In genomic region chr22:29072193-29072978, GRCh38 we compare ENCODE assay signal across 8 cellular contexts. TPM values are rescaled to one million over a fixed set of nuclear protein-coding genes. Genes with fewer than 3 reads are reported as not detected.
DNase-seq lines count a peak whose midpoint lies in the region; ATAC-seq and TF ChIP-seq lines count a peak whose summit lies in the region.

No MANE protein-coding gene starts in this region.

- H3K27ac ChIP-seq in HL-60 (replicated peaks) (no peak overlapping the region), OCI-LY1 (ENCODE audit: low read depth, low read length, poor library complexity, severe bottlenecking) (no peak overlapping the region)

- H3K9me3 ChIP-seq in OCI-LY1 (ENCODE audit: low read length) = no peaks in the 10 kb centered on the region

- CTCF ChIA-PET in BJ (lab: Yijun Ruan, JAX) = interaction anchor here (1.0 kb wide), 1 partner anchor 32 kb away, joined by 3 read pairs; no protein-coding TSS in a partner anchor

- H3K9ac ChIP-seq in OCI-LY1 (ENCODE audit: low read length) = no peak overlapping the region

- H3K36me3 ChIP-seq in BJ (ENCODE audit: control insufficient read depth, insufficient read depth, low read length) = no peaks in the 10 kb centered on the region
- H3K36me3 ChIP-seq in OCI-LY1 (ENCODE audit: insufficient read depth, low read length) = no peaks in the 10 kb centered on the region

- DNase-seq in BJ (ENCODE audit: low read depth) = no peak
- peak in 1 of 2 experiments; percentile 54 for DNase-seq in HL-60 (ENCODE audit: low read depth in 1 of 2, low spot score in 1 of 2)
- peak; percentile 89 for DNase-seq in activated T-cell treated with anti-CD3 and anti-CD28 coated beads for 48 hours (ENCODE audit: low read depth)
- DNase-seq in epithelial cell of proximal tubule (ENCODE audit: low read depth) = no peak
- peak; percentile 90 for DNase-seq in mucosa of gallbladder (ENCODE audit: low spot score)
- peak; percentile 77 to 78 for DNase-seq in stimulated activated CD8-positive, alpha-beta memory T cell treated with anti-CD3 and anti-CD28 coated beads, Interleukin-2, amount 100 ng/mL, for 48 hours (ENCODE audit: low read depth in 2 of 2)

- H3F3A ChIP-seq in OCI-LY1 (ENCODE audit: insufficient read depth, low read length) = no peaks in the 10 kb centered on the region

- peak overlapping the region; percentile 5; the same call in 1 of the 2 replicates for H3K4me2 ChIP-seq in OCI-LY1 (ENCODE audit: low read length)

- TF ChIP-seq CTCF in BJ (IDR thresholded peaks at IDR 0.05; ENCODE audit: insufficient read depth, low read depth, low read length) = no peak
- TF ChIP-seq CTCF in HL-60 (IDR thresholded peaks at IDR 0.05; ENCODE audit: insufficient read depth, low read length) = no peak
- TF ChIP-seq CTCF in OCI-LY1 (IDR thresholded peaks at IDR 0.05; ENCODE audit: low read length) = no peak
- no peak for TF ChIP-seq CTCF in epithelial cell of proximal tubule (conservative IDR thresholded peaks at IDR 0.05; ENCODE audit: low read depth, low read length)

- peak; percentile 92 for ATAC-seq in GM19452 (IDR thresholded peaks at IDR 0.05; ENCODE audit: unreplicated experiment)

- H3K27me3 ChIP-seq in BJ (ENCODE audit: control insufficient read depth, insufficient read depth, low read length) (peaks cover 13% of the 10 kb centered on the region), HL-60 (ENCODE audit: insufficient read depth, poor library complexity, severe bottlenecking) (peaks cover 57% of the 10 kb centered on the region), OCI-LY1 (ENCODE audit: insufficient read depth, low read length) (no peaks in the 10 kb centered on the region; the same call in 1 of the 2 replicates)

- H3K4me1 ChIP-seq in OCI-LY1 (ENCODE audit: insufficient read depth, low read length, severe bottlenecking) = peaks cover 14% of the 10 kb centered on the region

- H3K79me2 ChIP-seq in OCI-LY1 (ENCODE audit: insufficient read depth, low read length) = no peaks in the 10 kb centered on the region

- no peaks in the 10 kb centered on the region for H3K9me2 ChIP-seq in OCI-LY1 (ENCODE audit: low read depth, low read length)

- peak overlapping the region; percentile 36 for H3K4me3 ChIP-seq in BJ (ENCODE audit: low read depth, low read length)
- peak overlapping the region; percentile 49 for H3K4me3 ChIP-seq in HL-60 (replicated peaks; ENCODE audit: insufficient read depth, low read length)
- H3K4me3 ChIP-seq in OCI-LY1 (ENCODE audit: low read depth, low read length, poor library complexity, severe bottlenecking) = no peak overlapping the region
- peak overlapping the region; percentile 47 for H3K4me3 ChIP-seq in epithelial cell of proximal tubule (ENCODE audit: low read depth, low read length)

- no peaks in the 10 kb centered on the region for H4K20me1 ChIP-seq in OCI-LY1 (ENCODE audit: insufficient read depth, low read length)

- POLR2A ChIA-PET in BJ (lab: Charles Lee) = no interaction called here

- H2AFZ ChIP-seq in OCI-LY1 (ENCODE audit: low read length) = no peak overlapping the region

RNA-seq across cellular contexts. Expression of gene KREMEN1, which starts 0.4 kb away (rescaled TPM):
- polyA plus RNA-seq in BJ (2011; rRNA removed) = 1.6 and 2.1 TPM in 2 replicates
- 2.6 and 3.2 TPM in 2 replicates for polyA minus RNA-seq in BJ (2011; rRNA and poly(A)+ RNA removed)
- total RNA-seq in epithelial cell of proximal tubule = 4.8 and 10.8 TPM in 2 replicates
- 7.3 TPM for total RNA-seq in mucosa of gallbladder

RNA-seq across cellular contexts. Expression of gene C22orf31, which starts 10.8 kb away (rescaled TPM):
- not detected in 2 replicates for polyA plus RNA-seq in BJ (2011; rRNA removed)
- not detected in 2 replicates for polyA minus RNA-seq in BJ (2011; rRNA and poly(A)+ RNA removed)
- total RNA-seq in epithelial cell of proximal tubule (not detected in 2 replicates), mucosa of gallbladder (not detected)

Comparison
In these comparisons a context has a peak if more than half of its experiments do, and no peak if none do; other contexts are left out.
1. DNase-seq: peak in activated T-cell treated with anti-CD3 and anti-CD28 coated beads for 48 hours (single experiment), mucosa of gallbladder (single experiment) and stimulated activated CD8-positive, alpha-beta memory T cell treated with anti-CD3 and anti-CD28 coated beads, Interleukin-2, amount 100 ng/mL, for 48 hours (2 of 2); none in BJ (single experiment) and epithelial cell of proximal tubule (single experiment).